In the genomic region with DNA sequence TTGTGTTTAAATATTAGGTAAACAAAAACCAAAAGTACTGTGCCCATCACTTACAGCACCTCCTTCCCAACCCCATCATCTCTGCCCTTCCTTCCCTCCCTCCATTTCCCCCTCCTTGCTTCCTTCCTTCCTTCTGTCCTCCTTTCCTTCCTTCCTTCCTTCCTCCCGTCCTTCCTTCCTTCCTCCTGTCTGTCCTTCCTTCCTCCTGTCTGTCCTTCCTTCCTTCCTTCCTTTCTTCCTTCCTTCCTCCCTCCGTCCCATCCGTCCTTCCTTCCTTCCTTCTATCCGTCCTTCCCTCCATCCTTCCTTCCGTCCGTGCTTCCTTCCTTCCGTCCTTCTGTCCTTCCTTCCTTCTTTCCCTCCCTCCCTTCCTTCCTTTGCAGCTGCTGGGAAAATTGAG, we compare ENCODE assay signal across 19 cellular contexts.
DNase-seq lines count a peak whose midpoint lies in the region; ATAC-seq, FAIRE-seq and TF ChIP-seq lines count a peak whose summit lies in the region.
"Had no signal": no experiment of that assay in that cellular context is flagged by ENCODE, and none has a peak within 500 bp of the region (broad histone marks: within the 10 kb centered on the region; RNA-seq: fewer than 3 reads in every experiment).

No MANE protein-coding gene starts in this region.

- no peak overlapping the region for H4K5ac ChIP-seq in mesendoderm (ENCODE audit: low read length)

- H2BK5ac ChIP-seq in mesendoderm (ENCODE audit: low read length), result no peak overlapping the region

- H3K27me3 ChIP-seq in K562 (ENCODE audit: control insufficient read depth in 2 of 2, insufficient read depth in 2 of 2, low read length in 2 of 2) (peaks cover 14 to 21% of the 10 kb centered on the region in 2 experiments), mesendoderm (ENCODE audit: insufficient read depth, low read length, poor library complexity) (no peaks in the 10 kb centered on the region)
- H3K27me3 ChIP-seq: BLaER1 had no signal

- H3K27ac Mint-ChIP-seq in progenitor cell of endocrine pancreas, result peak overlapping the region; percentile 18
- H3K27ac Mint-ChIP-seq: B cell; CD4-positive, CD25-positive, alpha-beta regulatory T cell; CD8-positive, alpha-beta T cell had no signal

- no peak overlapping the region for H3K23ac ChIP-seq in mesendoderm (ENCODE audit: low read length)

- intact Hi-C loops in K562 (cut with micrococcal nuclease), result loop anchor here (5.0 to 10.0 kb wide), 2 partner anchors 43 to 106 kb away; no protein-coding TSS in a partner anchor

- TF ChIP-seq CTCF in HEK293 (tag by site-specific recombination; IDR thresholded peaks at IDR 0.05) (no peak), K562 (IDR thresholded peaks at IDR 0.05 in 2 of 3, conservative IDR thresholded peaks at IDR 0.05 in 1 of 3; ENCODE audit: insufficient read depth in 2 of 3, low read depth in 1 of 3, low read length in 3 of 3) (no peak), progenitor cell of endocrine pancreas (IDR thresholded peaks at IDR 0.05; ENCODE audit: unreplicated experiment) (no peak), foreskin fibroblast (IDR thresholded peaks at IDR 0.05; ENCODE audit: low read depth, low read length) (no peak)

- no peaks in the 10 kb centered on the region for H4K20me1 ChIP-seq in K562 (replicated peaks; ENCODE audit: control insufficient read depth, insufficient read depth, low read length)
- H4K20me1 ChIP-seq: BLaER1 had no signal

- H3K79me1 ChIP-seq in mesendoderm (ENCODE audit: low read length), result no peaks in the 10 kb centered on the region

- no peak overlapping the region for H2AK5ac ChIP-seq in mesendoderm (ENCODE audit: low read length)

- H3K4me1 Mint-ChIP-seq in progenitor cell of endocrine pancreas (ENCODE audit: low read depth), result peaks cover 4% of the 10 kb centered on the region
- H3K4me1 Mint-ChIP-seq: CD4-positive, CD25-positive, alpha-beta regulatory T cell had no signal

- H3K4me3 Mint-ChIP-seq in progenitor cell of endocrine pancreas (ENCODE audit: low read depth), result no peak overlapping the region
- H3K4me3 Mint-ChIP-seq: B cell; CD4-positive, CD25-positive, alpha-beta regulatory T cell; CD8-positive, alpha-beta T cell had no signal

- CTCF ChIA-PET in HEK293 (lab: Yijun Ruan, JAX), result interaction anchor here (0.6 to 0.9 kb wide), 9 partner anchors 15 to 1828 kb away, joined by 3 to 9 read pairs (median 3); no protein-coding TSS in a partner anchor
- CTCF ChIA-PET in K562 (lab: Yijun Ruan, JAX; ENCODE audit: low intra/inter-chr PET ratio), result no interaction called here

- H3K36me3 ChIP-seq in HEK293 (ENCODE audit: control insufficient read depth in 2 of 2, insufficient read depth in 1 of 2, low read length in 2 of 2) (no peaks in the 10 kb centered on the region), K562 (ENCODE audit: control insufficient read depth, insufficient read depth, low read length) (no peaks in the 10 kb centered on the region), mesendoderm (ENCODE audit: control insufficient read depth, insufficient read depth, low read length) (no peaks in the 10 kb centered on the region)
- H3K36me3 ChIP-seq: BLaER1, HAP-1 had no signal

- no peak overlapping the region for H3K18ac ChIP-seq in mesendoderm (ENCODE audit: low read length)

- BruUV-seq in K562 (replicated peaks; lab: Mats Ljungman, UMichigan), result no TSS peak

- POLR2A ChIA-PET in HEK293 (lab: Yijun Ruan, JAX) (no interaction called here), K562 (lab: Yijun Ruan, JAX) (interaction anchor here (0.5 kb wide), 1 partner anchor 118 kb away, joined by 3 read pairs; no protein-coding TSS in a partner anchor)

- H3K9me3 ChIP-seq in HEK293 (ENCODE audit: control insufficient read depth, insufficient read depth, low read depth, low read length), result no peaks in the 10 kb centered on the region
- no peaks in the 10 kb centered on the region for H3K9me3 ChIP-seq in K562 (replicated peaks; ENCODE audit: control insufficient read depth, insufficient read depth, low read depth, low read length)
- H3K9me3 ChIP-seq: Caco-2, HAP-1 had no signal

- H3K9ac ChIP-seq in K562 (ENCODE audit: insufficient read depth in 1 of 2, low read depth in 2 of 2, low read length in 2 of 2) (no peak overlapping the region), mesendoderm (ENCODE audit: low read length) (no peak overlapping the region)
- H3K9ac ChIP-seq: BLaER1, GM23248 had no signal

- 0 out of 2 replicates have a peak overlapping the region, but pooled peaks have one; percentile 41 for H2AFZ ChIP-seq in K562 (ENCODE audit: low read depth, low read length)
- H2AFZ ChIP-seq: GM23248 had no signal

- no peak for ATAC-seq in K562
- no peak for ATAC-seq in GM19023 (IDR thresholded peaks at IDR 0.05; ENCODE audit: unreplicated experiment)

- peaks cover 3% of the 10 kb centered on the region for H3K27me3 Mint-ChIP-seq in progenitor cell of endocrine pancreas

- no peak overlapping the region for H4K8ac ChIP-seq in mesendoderm (ENCODE audit: low read depth, low read length)

- FAIRE-seq in K562 (lab: Jason Lieb, UNC), result no peak
- FAIRE-seq: G401.6, GM12892 had no signal

- H2BK120ac ChIP-seq in mesendoderm (ENCODE audit: low read depth, low read length), result no peak overlapping the region

- in situ Hi-C loops in K562 (cut with MboI), result no loop called here

- H3K4ac ChIP-seq in mesendoderm (ENCODE audit: low read depth, low read length), result no peak overlapping the region

- H3K4me1 ChIP-seq in HEK293 (ENCODE audit: control insufficient read depth, insufficient read depth, low read length), result no peaks in the 10 kb centered on the region
- H3K4me1 ChIP-seq in K562 (replicated peaks in 1 of 2; ENCODE audit: control insufficient read depth in 2 of 2, insufficient read depth in 2 of 2, low read length in 2 of 2), result no peaks in the 10 kb centered on the region; a peak in 1 of 5 replicates
- peaks cover 2% of the 10 kb centered on the region for H3K4me1 ChIP-seq in mesendoderm (ENCODE audit: control insufficient read depth, low read depth, low read length)
- H3K4me1 ChIP-seq: BLaER1, Caco-2, HAP-1 had no signal

- no peak overlapping the region for H3K4me3 ChIP-seq in HEK293 (ENCODE audit: low read depth, low read length)
- H3K4me3 ChIP-seq in K562, result no peak overlapping the region
- H3K4me3 ChIP-seq in mesendoderm (ENCODE audit: low read length), result no peak overlapping the region
- no peak overlapping the region for H3K4me3 ChIP-seq in foreskin fibroblast (ENCODE audit: low read depth in 1 of 2, low read length in 2 of 2)
- H3K4me3 ChIP-seq: BLaER1, GM23248, HAP-1 had no signal

- no peak for TF ChIP-seq POLR2A in K562 (conservative IDR thresholded peaks at IDR 0.05)

- peaks cover 3% of the 10 kb centered on the region for H3K9me3 Mint-ChIP-seq in progenitor cell of endocrine pancreas (ENCODE audit: low read depth)
- H3K9me3 Mint-ChIP-seq: CD4-positive, CD25-positive, alpha-beta regulatory T cell; CD8-positive, alpha-beta T cell had no signal

- no peaks in the 10 kb centered on the region for H3K9me1 ChIP-seq in K562 (ENCODE audit: control insufficient read depth, insufficient read depth, low read length)

- no peak overlapping the region for H2BK15ac ChIP-seq in mesendoderm (replicated peaks; ENCODE audit: low read depth)

- peak overlapping the region; percentile 50 for H3K56ac ChIP-seq in mesendoderm (ENCODE audit: low read length)

- no peak overlapping the region for H3K4me2 ChIP-seq in K562 (ENCODE audit: insufficient read depth, low read length)
- no peak overlapping the region for H3K4me2 ChIP-seq in mesendoderm (ENCODE audit: low read length)
- H3K4me2 ChIP-seq: BLaER1 had no signal

- WGBS in K562 (ENCODE audit: insufficient coverage, low coverage, missing lambda C conversion rate), result 0% methylated on average over 6 of the region's 7 CpGs
- 100% methylated on average over 6 of the region's 7 CpGs for WGBS in mesendoderm (ENCODE audit: extremely low coverage, insufficient coverage, low lambda C conversion rate)

- DNase-seq in K562 (ENCODE audit: extremely low read depth in 1 of 4, low spot score in 3 of 4), result no peak
- DNase-seq in mesendoderm, result no peak
- no peak for DNase-seq in progenitor cell of endocrine pancreas (ENCODE audit: low spot score, unreplicated experiment)
- no peak for DNase-seq in NCI-H82 (lab: John Stamatoyannopoulos, UW)
- DNase-seq in foreskin fibroblast, result no peak
- DNase-seq in SW 1271 (lab: John Stamatoyannopoulos, UW), result no peak
- DNase-seq: CD8-positive, alpha-beta T cell; DMS153 had no signal

- TF ChIP-seq RAD21 in K562 (CRISPR knock-in tag; conservative IDR thresholded peaks at IDR 0.05 in 1 of 2, IDR thresholded peaks at IDR 0.05 in 1 of 2), result no peak

- H3K27ac ChIP-seq in HEK293 (ENCODE audit: extremely low read depth, low read depth, low read length) (no peak overlapping the region), K562 (ENCODE audit: extremely low read depth, low read depth, low read length) (no peak overlapping the region), mesendoderm (ENCODE audit: low read depth, low read length) (no peak overlapping the region)
- H3K27ac ChIP-seq: BLaER1, C4-2B, GM23248 had no signal

- no peaks in the 10 kb centered on the region for H3K36me3 Mint-ChIP-seq in progenitor cell of endocrine pancreas (ENCODE audit: insufficient read depth)
- H3K36me3 Mint-ChIP-seq: CD4-positive, CD25-positive, alpha-beta regulatory T cell; CD8-positive, alpha-beta T cell had no signal

- H3K79me2 ChIP-seq in K562 (ENCODE audit: control insufficient read depth, insufficient read depth, low read length) (no peaks in the 10 kb centered on the region), mesendoderm (ENCODE audit: control insufficient read depth, insufficient read depth, low read length) (no peaks in the 10 kb centered on the region)

- TF ChIP-seq EP300 in K562 (IDR thresholded peaks at IDR 0.05; ENCODE audit: low read length), result no peak

TF ChIP-seq in HEK293, 187 proteins besides CTCF, POLR2A, EP300 and RAD21:
- TF ChIP-seq ZNF23 (tag by site-specific recombination; IDR thresholded peaks at IDR 0.05; ENCODE audit: borderline replicate concordance) (no peak), ZNF366 (tag by site-specific recombination; conservative IDR thresholded peaks at IDR 0.05) (peak; percentile 98)

TF ChIP-seq in K562, 482 proteins besides CTCF, POLR2A, EP300 and RAD21 (continues in another document):
- TF ChIP-seq ZNF165 (CRISPR knock-in tag; IDR thresholded peaks at IDR 0.05; ENCODE audit: borderline replicate concordance) (no peak), TSC22D4 (tag; IDR thresholded peaks at IDR 0.05) (0 out of 2 replicates have a peak, but pooled peaks have one; percentile 71), ZBTB7A (IDR thresholded peaks at IDR 0.05; ENCODE audit: borderline replicate concordance, control insufficient read depth, low read depth, low read length) (no peak), CBX2 (IDR thresholded peaks at IDR 0.05; ENCODE audit: insufficient read depth, low read length, poor library complexity, severe bottlenecking) (no peak)
